Comparison of ENCODE assay signal across 13 cellular contexts in the genomic region with DNA sequence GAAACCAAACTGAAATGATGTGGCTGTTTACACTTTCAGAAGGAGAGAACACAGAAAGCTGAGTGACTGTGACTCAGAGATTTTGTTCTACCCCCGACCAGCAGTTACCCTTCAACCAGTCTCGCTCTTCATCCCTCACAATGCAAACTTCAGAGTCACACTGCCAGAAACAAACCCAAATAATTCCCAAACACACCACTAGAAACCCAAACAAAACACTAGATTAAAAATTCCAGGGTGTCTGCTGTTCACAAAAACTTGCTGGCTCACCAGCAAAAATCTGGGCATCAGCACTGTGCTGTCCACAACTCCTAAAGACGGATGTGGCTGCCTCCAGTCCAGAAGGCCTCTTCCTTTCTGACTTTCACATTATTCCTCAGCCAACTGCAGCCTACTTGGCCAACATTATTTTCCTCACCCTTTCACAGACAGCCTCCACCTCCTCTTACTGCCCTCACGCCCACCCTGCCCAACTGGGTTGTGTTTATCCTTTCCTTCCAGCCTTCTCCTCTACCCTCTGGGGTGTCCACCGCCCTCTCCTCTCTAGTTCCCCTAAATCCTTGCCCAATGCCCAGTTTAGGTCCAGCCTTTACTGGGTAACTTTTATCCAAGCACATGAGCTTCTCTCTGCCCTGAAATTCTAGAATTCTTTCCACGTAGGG.
DNase-seq lines count a peak whose midpoint lies in the region; ATAC-seq and TF ChIP-seq lines count a peak whose summit lies in the region.
"Had no signal": no experiment of that assay in that cellular context is flagged by ENCODE, and none has a peak within 500 bp of the region (broad histone marks: within the 10 kb centered on the region; RNA-seq: fewer than 3 reads in every experiment).

No MANE protein-coding gene starts in this region.

- no peaks in the 10 kb centered on the region for H3K27me3 ChIP-seq in Loucy (ENCODE audit: insufficient read depth, low read length, poor library complexity, severe bottlenecking)
- H3K27me3 ChIP-seq: ovary had no signal

- no peak overlapping the region for H3K4me3 Mint-ChIP-seq in endothelial cell (ENCODE audit: unreplicated experiment)
- no peak overlapping the region for H3K4me3 Mint-ChIP-seq in activated CD8-positive, alpha-beta T cell treated with anti-CD3 and anti-CD28 coated beads, Interleukin-2, amount 10 ng/mL, durations not matched to agents 7 days and 5 days
- H3K4me3 Mint-ChIP-seq: stimulated activated effector memory CD8-positive, alpha-beta T cell treated with anti-CD3 and anti-CD28 coated beads, Interleukin-12 subunit alpha, Interleukin-12 subunit beta, amount 100 ng/mL, for 72 hours; T-helper 1 cell treated with Interleukin-12 subunit alpha and Interleukin-12 subunit beta and Interleukin-4 antibody, amounts not matched to agents 30 μg/mL and 1 μg/mL, for 36 hours had no signal

- H3K27ac Mint-ChIP-seq in endothelial cell (ENCODE audit: unreplicated experiment): no peak overlapping the region
- no peak overlapping the region for H3K27ac Mint-ChIP-seq in activated CD8-positive, alpha-beta T cell treated with anti-CD3 and anti-CD28 coated beads, Interleukin-2, amount 10 ng/mL, durations not matched to agents 7 days and 5 days
- H3K27ac Mint-ChIP-seq: stimulated activated effector memory CD8-positive, alpha-beta T cell treated with anti-CD3 and anti-CD28 coated beads, Interleukin-12 subunit alpha, Interleukin-12 subunit beta, amount 100 ng/mL, for 72 hours; T-helper 1 cell treated with Interleukin-12 subunit alpha and Interleukin-12 subunit beta and Interleukin-4 antibody, amounts not matched to agents 30 μg/mL and 1 μg/mL, for 36 hours had no signal

- no peaks in the 10 kb centered on the region for H3K4me1 ChIP-seq in Loucy (ENCODE audit: insufficient read depth, low read length, poor library complexity, severe bottlenecking)

- H3K4me2 ChIP-seq in Loucy (ENCODE audit: low read depth, low read length, poor library complexity, severe bottlenecking): no peak overlapping the region

- H3K4me3 ChIP-seq in Loucy (ENCODE audit: low read length, poor library complexity, severe bottlenecking): no peak overlapping the region
- H3K4me3 ChIP-seq: lung, ovary had no signal

- no peaks in the 10 kb centered on the region for H3K9me2 ChIP-seq in Loucy (replicated peaks; ENCODE audit: low read depth, low read length)

- H3K9me3 Mint-ChIP-seq in endothelial cell (ENCODE audit: unreplicated experiment): no peaks in the 10 kb centered on the region
- H3K9me3 Mint-ChIP-seq in activated CD8-positive, alpha-beta T cell treated with anti-CD3 and anti-CD28 coated beads, Interleukin-2, amount 10 ng/mL, durations not matched to agents 7 days and 5 days (ENCODE audit: insufficient read depth): no peaks in the 10 kb centered on the region
- H3K9me3 Mint-ChIP-seq: stimulated activated effector memory CD8-positive, alpha-beta T cell treated with anti-CD3 and anti-CD28 coated beads, Interleukin-12 subunit alpha, Interleukin-12 subunit beta, amount 100 ng/mL, for 72 hours; T-helper 1 cell treated with Interleukin-12 subunit alpha and Interleukin-12 subunit beta and Interleukin-4 antibody, amounts not matched to agents 30 μg/mL and 1 μg/mL, for 36 hours had no signal

- peaks cover 3% of the 10 kb centered on the region for H3K27me3 Mint-ChIP-seq in endothelial cell (ENCODE audit: unreplicated experiment)
- peaks cover 4% of the 10 kb centered on the region for H3K27me3 Mint-ChIP-seq in activated CD8-positive, alpha-beta T cell treated with anti-CD3 and anti-CD28 coated beads, Interleukin-2, amount 10 ng/mL, durations not matched to agents 7 days and 5 days (ENCODE audit: low read depth)

- no peaks in the 10 kb centered on the region for H3F3A ChIP-seq in Loucy (ENCODE audit: low read depth)

- peaks cover 9% of the 10 kb centered on the region for H3K4me1 Mint-ChIP-seq in endothelial cell (ENCODE audit: unreplicated experiment)
- H3K4me1 Mint-ChIP-seq in activated CD8-positive, alpha-beta T cell treated with anti-CD3 and anti-CD28 coated beads, Interleukin-2, amount 10 ng/mL, durations not matched to agents 7 days and 5 days (ENCODE audit: low read depth): no peaks in the 10 kb centered on the region

- H2AFZ ChIP-seq in Loucy (ENCODE audit: low read length): peak overlapping the region; percentile 24; the same call in 1 of the 2 replicates

- DNase-seq in AG20443 (ENCODE audit: low spot score) (peak; percentile 14), left ventricle myocardium superior (no peak), NCI-H1417 (lab: John Stamatoyannopoulos, UW) (no peak), endothelial cell (ENCODE audit: low spot score) (no peak), occipital lobe (lab: John Stamatoyannopoulos, UW) (no peak)
- DNase-seq in activated CD8-positive, alpha-beta T cell treated with anti-CD3 and anti-CD28 coated beads, Interleukin-2, amount 10 ng/mL, durations not matched to agents 7 days and 5 days: no peak
- DNase-seq: activated CD4-positive, alpha-beta T cell treated with anti-CD3 and anti-CD28 coated beads, Interleukin-2, amount 50 U/mL, for 48 hours had no signal

- H3K9me3 ChIP-seq in Loucy (ENCODE audit: insufficient read depth, low read depth, low read length): no peaks in the 10 kb centered on the region
- H3K9me3 ChIP-seq: ovary had no signal

- H3K9ac ChIP-seq in Loucy (ENCODE audit: low read depth, low read length, poor library complexity, severe bottlenecking): no peak overlapping the region

- ATAC-seq in GM21723 (IDR thresholded peaks at IDR 0.05; ENCODE audit: unreplicated experiment) (peak; percentile 77), left ventricle myocardium superior (peak; percentile 72)
- ATAC-seq in activated CD8-positive, alpha-beta T cell treated with anti-CD3 and anti-CD28 coated beads, Interleukin-2, amount 10 ng/mL, durations not matched to agents 7 days and 5 days: no peak
- ATAC-seq: stimulated activated effector memory CD8-positive, alpha-beta T cell treated with anti-CD3 and anti-CD28 coated beads, Interleukin-12 subunit alpha, Interleukin-12 subunit beta, amount 100 ng/mL, for 72 hours had no signal

- CTCF ChIA-PET in activated CD8-positive, alpha-beta T cell treated with anti-CD3 and anti-CD28 coated beads, Interleukin-2, amount 10 ng/mL, durations not matched to agents 7 days and 5 days (lab: Charles Lee): no interaction called here

- TF ChIP-seq CTCF in Loucy (conservative IDR thresholded peaks at IDR 0.05; ENCODE audit: low read length) (no peak), endothelial cell (IDR thresholded peaks at IDR 0.05; ENCODE audit: unreplicated experiment) (no peak)

- POLR2A ChIA-PET in activated CD8-positive, alpha-beta T cell treated with anti-CD3 and anti-CD28 coated beads, Interleukin-2, amount 10 ng/mL, durations not matched to agents 7 days and 5 days (lab: Charles Lee): no interaction called here

- no peaks in the 10 kb centered on the region for H3K36me3 ChIP-seq in Loucy (ENCODE audit: insufficient read depth, low read length)
- H3K36me3 ChIP-seq: ovary had no signal

- H4K20me1 ChIP-seq in Loucy (ENCODE audit: insufficient read depth, low read length, poor library complexity, severe bottlenecking): no peaks in the 10 kb centered on the region

- intact Hi-C loops in left ventricle myocardium superior (cut with micrococcal nuclease): no loop called here

- H3K79me2 ChIP-seq in Loucy (ENCODE audit: insufficient read depth, low read length): no peaks in the 10 kb centered on the region

- no peaks in the 10 kb centered on the region for H3K36me3 Mint-ChIP-seq in endothelial cell (ENCODE audit: low read depth, unreplicated experiment)
- no peaks in the 10 kb centered on the region for H3K36me3 Mint-ChIP-seq in activated CD8-positive, alpha-beta T cell treated with anti-CD3 and anti-CD28 coated beads, Interleukin-2, amount 10 ng/mL, durations not matched to agents 7 days and 5 days (ENCODE audit: low read depth)
- H3K36me3 Mint-ChIP-seq: stimulated activated effector memory CD8-positive, alpha-beta T cell treated with anti-CD3 and anti-CD28 coated beads, Interleukin-12 subunit alpha, Interleukin-12 subunit beta, amount 100 ng/mL, for 72 hours had no signal
